In genomic region chr12:118102609-118103008, GRCh38 we compare ENCODE assay signal across 9 cellular contexts. TPM values are rescaled to one million over a fixed set of nuclear protein-coding genes. Genes with fewer than 3 reads are reported as not detected.
DNase-seq lines count a peak whose midpoint lies in the region; FAIRE-seq and TF ChIP-seq lines count a peak whose summit lies in the region.
"Had no signal": no experiment of that assay in that cellular context is flagged by ENCODE, and none has a peak within 500 bp of the region (broad histone marks: within the 10 kb centered on the region; RNA-seq: fewer than 3 reads in every experiment).

No MANE protein-coding gene starts in this region.

- peaks cover 32% of the 10 kb centered on the region for H3K4me1 ChIP-seq in HAP-1
- peaks cover 0 to 2% of the 10 kb centered on the region in 2 donors for H3K4me1 ChIP-seq in kidney (ENCODE audit: control insufficient read depth in 1 of 2, insufficient read depth in 1 of 2, low read depth in 1 of 2, low read length in 2 of 2)

- H3K4me1 Mint-ChIP-seq in brain (peaks cover 15% of the 10 kb centered on the region), mesothelial cell of epicardium (peaks cover 16% of the 10 kb centered on the region)

- no peaks in the 10 kb centered on the region for H3K27me3 ChIP-seq in HAP-1 (ENCODE audit: low read depth)

- H3K36me3 ChIP-seq in HAP-1 (replicated peaks) (no peaks in the 10 kb centered on the region; the same call in 1 of the 2 replicates), kidney (ENCODE audit: control insufficient read depth in 1 of 2, insufficient read depth in 2 of 2, low read length in 2 of 2) (no peaks in the 10 kb centered on the region)

- H3K9me3 Mint-ChIP-seq in brain (peaks cover 0 to 3% (median 0%) of the 10 kb centered on the region in 5 experiments), mesothelial cell of epicardium (no peaks in the 10 kb centered on the region)

- in situ Hi-C loops in HAP-1 (cut with MboI; ENCODE audit: low sequenced_read_pairs): no loop called here

- H3K4me3 ChIP-seq in HAP-1 (peak overlapping the region; percentile 86), kidney (ENCODE audit: low read length in 2 of 2) (peak overlapping the region in 1 of 2 donors; percentile 76)

- H3K9ac ChIP-seq in kidney (ENCODE audit: low read length in 2 of 2): no peak overlapping the region

- H3K4me3 Mint-ChIP-seq in brain (peak overlapping the region; percentile 92 to 98 (median 94)), mesothelial cell of epicardium (peak overlapping the region; percentile 85)

- no peaks in the 10 kb centered on the region for H3K9me3 ChIP-seq in HAP-1
- H3K9me3 ChIP-seq in kidney (ENCODE audit: control insufficient read depth in 1 of 2, low read length in 2 of 2): no peaks in the 10 kb centered on the region

- TF ChIP-seq CTCF in 22Rv1 (IDR thresholded peaks at IDR 0.05): no peak
- TF ChIP-seq CTCF in brain (conservative IDR thresholded peaks at IDR 0.05): no peak
- no peak for TF ChIP-seq CTCF in mesothelial cell of epicardium (IDR thresholded peaks at IDR 0.05; ENCODE audit: unreplicated experiment)
- TF ChIP-seq CTCF in kidney (IDR thresholded peaks at IDR 0.05; ENCODE audit: borderline replicate concordance, extremely low read depth, insufficient read depth): no peak

- FAIRE-seq in kidney (lab: Jason Lieb, UNC): no peak
- FAIRE-seq: islet of Langerhans had no signal

- DNase-seq in HAP-1 (ENCODE audit: low spot score in 2 of 2) (peak in 1 of 2 experiments; percentile 31), mesothelial cell of epicardium (ENCODE audit: low spot score in 2 of 2, unreplicated experiment in 2 of 2) (no peak), middle frontal gyrus (ENCODE audit: extremely low spot score, low spot score) (no peak), kidney (no peak), NCI-H526 treated with DMSO at 0.1 percent for 48 hours (lab: John Stamatoyannopoulos, UW) (no peak)
- DNase-seq in activated effector memory CD4-positive, alpha-beta T cell treated with anti-CD3 and anti-CD28 coated beads, Interleukin-2, amount 50 U/mL, for 16 hours: no peak

- H3K27ac Mint-ChIP-seq in brain (peak overlapping the region in 4 of 5 experiments; percentile 45 to 89 (median 78)), mesothelial cell of epicardium (peak overlapping the region; percentile 80)

- peak overlapping the region; percentile 85 for H3K27ac ChIP-seq in 22Rv1
- no peak overlapping the region for H3K27ac ChIP-seq in kidney (ENCODE audit: low read depth in 2 of 2, low read length in 2 of 2)

- H3K27me3 Mint-ChIP-seq in brain (peaks cover 15% of the 10 kb centered on the region), mesothelial cell of epicardium (ENCODE audit: low read depth) (no peaks in the 10 kb centered on the region)

- intact Hi-C loops in kidney (cut with DNase I): no loop called here

- H3K36me3 Mint-ChIP-seq in brain (no peaks in the 10 kb centered on the region), mesothelial cell of epicardium (no peaks in the 10 kb centered on the region)

RNA-seq across cellular contexts. Expression of gene VSIG10, which starts 1.2 kb away (rescaled TPM):
- polyA plus RNA-seq in brain (ENCODE audit: insufficient read depth, low read depth, low replicate concordance): 14.9 TPM
- total RNA-seq in mesothelial cell of epicardium: 18.4 to 23.1 TPM (median 22.0 TPM) in 3 replicates
- 26.1 TPM for total RNA-seq in kidney
- polyA plus RNA-seq in kidney (ENCODE audit: insufficient read depth, low read depth, low replicate concordance): 15.8 TPM

RNA-seq across cellular contexts. Expression of gene PEBP1, which starts 33.3 kb away (rescaled TPM):
- polyA plus RNA-seq in brain (ENCODE audit: insufficient read depth, low read depth, low replicate concordance) (798 TPM), kidney (ENCODE audit: insufficient read depth, low read depth, low replicate concordance) (1,168 TPM)
- total RNA-seq in mesothelial cell of epicardium (154 to 166 TPM (median 156 TPM) in 3 replicates), kidney (321 TPM)

RNA-seq across cellular contexts. Expression of gene WSB2, which starts 41.6 kb away (rescaled TPM):
- polyA plus RNA-seq in brain (ENCODE audit: insufficient read depth, low read depth, low replicate concordance) (107 TPM), kidney (ENCODE audit: insufficient read depth, low read depth, low replicate concordance) (48.8 TPM)
- total RNA-seq in mesothelial cell of epicardium (31.9 to 38.2 TPM (median 37.1 TPM) in 3 replicates), kidney (72.5 TPM)
